ENCODE assay signal across 1 cellular context in genomic region chr17:21033350-21033749, GRCh38.
TF ChIP-seq lines count a peak whose summit lies in the region.

No MANE protein-coding gene starts in this region.

TF ChIP-seq in SK-N-SH, 30 proteins besides CTCF, POLR2A, EP300 and RAD21:
- TF ChIP-seq REST (IDR thresholded peaks at IDR 0.05; ENCODE audit: low read depth, low read length): no peak
- TF ChIP-seq SIN3A (IDR thresholded peaks at IDR 0.05; ENCODE audit: borderline replicate concordance, low read depth, low read length): no peak
- no peak for TF ChIP-seq FOXM1 (IDR thresholded peaks at IDR 0.05; ENCODE audit: low read depth)
- no peak for TF ChIP-seq ELF1 (IDR thresholded peaks at IDR 0.05)
- TF ChIP-seq RCOR1 (IDR thresholded peaks at IDR 0.05; ENCODE audit: low read length): no peak
- TF ChIP-seq GABPA (IDR thresholded peaks at IDR 0.05; ENCODE audit: low read depth): no peak
- no peak for TF ChIP-seq MEF2A (IDR thresholded peaks at IDR 0.05; ENCODE audit: borderline replicate concordance, low read depth)
- TF ChIP-seq RFX5 (IDR thresholded peaks at IDR 0.05; ENCODE audit: low read length): no peak
- no peak for TF ChIP-seq TAF1 (IDR thresholded peaks at IDR 0.05; ENCODE audit: borderline replicate concordance, low read depth, low read length)
- TF ChIP-seq NFIC (IDR thresholded peaks at IDR 0.05; ENCODE audit: borderline replicate concordance): no peak
- no peak for TF ChIP-seq MXI1 (IDR thresholded peaks at IDR 0.05; ENCODE audit: low read depth, low read length)
- TF ChIP-seq FOXJ3 (CRISPR knock-in tag; IDR thresholded peaks at IDR 0.05): no peak
- TF ChIP-seq PBX3 (IDR thresholded peaks at IDR 0.05): no peak
- TF ChIP-seq RXRA (IDR thresholded peaks at IDR 0.05; ENCODE audit: borderline replicate concordance, low read depth): no peak
- no peak for TF ChIP-seq TEAD4 (IDR thresholded peaks at IDR 0.05; ENCODE audit: borderline replicate concordance, insufficient read depth)
- no peak for TF ChIP-seq USF1 (IDR thresholded peaks at IDR 0.05; ENCODE audit: borderline replicate concordance, low read depth)
- no peak for TF ChIP-seq IRF3 (IDR thresholded peaks at IDR 0.05; ENCODE audit: low read depth, low read length)
- no peak for TF ChIP-seq NRF1 (IDR thresholded peaks at IDR 0.05; ENCODE audit: low read depth, low read length)
- TF ChIP-seq JUND (IDR thresholded peaks at IDR 0.05): no peak
- no peak for TF ChIP-seq USF2 (IDR thresholded peaks at IDR 0.05; ENCODE audit: borderline replicate concordance, low read depth, low read length)
TF ChIP-seq in SK-N-SH: peak in this region for 0.
